27 cellular contexts compared by ENCODE assay signal in genomic region chr6:22884441-22884840, GRCh38.
"Had no signal": no experiment of that assay in that cellular context is flagged by ENCODE, and none has a peak within 500 bp of the region (broad histone marks: within the 10 kb centered on the region; RNA-seq: fewer than 3 reads in every experiment).

No MANE protein-coding gene starts in this region.

- H3K4me1 ChIP-seq: adrenal gland, prostate gland had no signal

- H3K36me3 Mint-ChIP-seq: activated naive CD8-positive, alpha-beta T cell; memory B cell; naive B cell; T-cell had no signal

- H3K4me3 Mint-ChIP-seq: activated naive CD8-positive, alpha-beta T cell; activated T-cell treated with anti-CD3 and anti-CD28 coated beads, Interleukin-2, amount 50 U/mL, for 4 hours; memory B cell; stimulated activated naive CD8-positive, alpha-beta T cell treated with anti-CD3 and anti-CD28 coated beads, Interleukin-15, Interleukin-2, amounts not matched to agents 100 ng/mL and 50 ng/mL, for 24 hours; T-cell; T-helper 2 cell treated with Interferon-gamma antibody and Interleukin-4, amounts not matched to agents 5 μg/mL and 100 μg/mL, for 36 hours had no signal

- H3K27ac ChIP-seq: adrenal gland, coronary artery, foreskin keratinocyte, prostate gland, right atrium auricular region, thyroid gland, upper lobe of right lung had no signal

- ATAC-seq: activated T-cell treated with anti-CD3 and anti-CD28 coated beads, Interleukin-2, amount 50 U/mL, for 4 hours; foreskin keratinocyte; T-cell; upper lobe of right lung had no signal

- H3K9me3 ChIP-seq: adrenal gland, prostate gland, right atrium auricular region, thyroid gland, upper lobe of right lung had no signal

- FAIRE-seq: endometrium, TTC549 had no signal

- H3K27ac Mint-ChIP-seq: activated naive CD8-positive, alpha-beta T cell; activated T-helper 2 cell treated with anti-CD3 and anti-CD28 coated beads, Interferon-gamma antibody, Interleukin-2, Interleukin-4, amounts not matched to agents 10 μg/mL and 5 μg/mL and 100 μg/mL, durations not matched to agents 14 hours and 24 hours and 36 hours; memory B cell; naive B cell; stimulated activated naive CD8-positive, alpha-beta T cell treated with anti-CD3 and anti-CD28 coated beads, Interleukin-15, Interleukin-2, amounts not matched to agents 100 ng/mL and 50 ng/mL, for 24 hours; T-cell; T-helper 2 cell treated with Interferon-gamma antibody and Interleukin-4, amounts not matched to agents 5 μg/mL and 100 μg/mL, for 36 hours had no signal

- H3K9me3 Mint-ChIP-seq: activated T-helper 2 cell treated with anti-CD3 and anti-CD28 coated beads, Interferon-gamma antibody, Interleukin-2, Interleukin-4, amounts not matched to agents 10 μg/mL and 5 μg/mL and 100 μg/mL, durations not matched to agents 14 hours and 24 hours and 36 hours; stimulated activated naive CD8-positive, alpha-beta T cell treated with anti-CD3 and anti-CD28 coated beads, Interleukin-15, Interleukin-2, amounts not matched to agents 100 ng/mL and 50 ng/mL, for 24 hours; T-cell; T-helper 2 cell treated with Interferon-gamma antibody and Interleukin-4, amounts not matched to agents 5 μg/mL and 100 μg/mL, for 36 hours had no signal

- H3K4me3 ChIP-seq: adrenal gland, coronary artery, prostate gland, right atrium auricular region, thyroid gland, upper lobe of right lung had no signal

- DNase-seq: activated CD4-positive, alpha-beta T cell treated with anti-CD3 and anti-CD28 coated beads for 4 hours; activated CD4-positive, alpha-beta T cell treated with anti-CD3 and anti-CD28 coated beads, Interleukin-2, amount 50 U/mL, for 48 hours; activated CD4-positive, CD25-positive, alpha-beta regulatory T cell; activated CD8-positive, alpha-beta memory T cell treated with anti-CD3 and anti-CD28 coated beads, Interleukin-2, amount 50 U/mL, for 48 hours; activated naive CD4-positive, alpha-beta T cell; activated T-cell treated with anti-CD3 and anti-CD28 coated beads, Interleukin-2, amount 50 U/mL, for 4 hours; cerebellar nuclear complex; effector CD4-positive, alpha-beta T cell; foreskin keratinocyte; hippocampal formation; naive B cell; stimulated activated CD4-positive, alpha-beta T cell treated with anti-CD3 and anti-CD28 coated beads, Interleukin-12 subunit alpha, Interleukin-12 subunit beta, amount 100 ng/mL, for 4 hours; substantia nigra; T-cell; thyroid gland; upper lobe of right lung had no signal

- H3K27me3 ChIP-seq: adrenal gland, foreskin keratinocyte, right atrium auricular region, thyroid gland, upper lobe of right lung had no signal

- H3K27me3 Mint-ChIP-seq: activated naive CD8-positive, alpha-beta T cell; memory B cell; naive B cell; stimulated activated naive CD8-positive, alpha-beta T cell treated with anti-CD3 and anti-CD28 coated beads, Interleukin-15, Interleukin-2, amounts not matched to agents 100 ng/mL and 50 ng/mL, for 24 hours; T-cell had no signal

- H3K36me3 ChIP-seq: adrenal gland, prostate gland, right atrium auricular region, thyroid gland, upper lobe of right lung had no signal

- H3K4me1 Mint-ChIP-seq: memory B cell, naive B cell, T-cell had no signal
